9 cellular contexts compared by ENCODE assay signal in genomic region chr2:237122214-237122666, GRCh38. TPM values are rescaled to one million over a fixed set of nuclear protein-coding genes. Genes with fewer than 3 reads are reported as not detected.
DNase-seq lines count a peak whose midpoint lies in the region; ATAC-seq, FAIRE-seq and TF ChIP-seq lines count a peak whose summit lies in the region.
"Had no signal": no experiment of that assay in that cellular context is flagged by ENCODE, and none has a peak within 500 bp of the region (broad histone marks: within the 10 kb centered on the region; RNA-seq: fewer than 3 reads in every experiment).

No MANE protein-coding gene starts in this region.

- peak; percentile 86 for DNase-seq in EH (ENCODE audit: low read depth)
- DNase-seq in Peyer's patch = peak in 2 of 3 donors; percentile 66 to 70
- peak; percentile 78 for DNase-seq in activated naive CD4-positive, alpha-beta T cell treated with anti-CD3 and anti-CD28 coated beads for 36 hours
- peak; percentile 47 to 65 for DNase-seq in heart right ventricle
- peak; percentile 38 for DNase-seq in small intestine
- no peak for DNase-seq in occipital lobe (lab: John Stamatoyannopoulos, UW)
- DNase-seq: activated B cell treated with CpG ODN at 0.5 μM for 24 hours had no signal

- TF ChIP-seq POLR2A in Peyer's patch (IDR thresholded peaks at IDR 0.05) = no peak

- H3K4me3 Mint-ChIP-seq in activated naive CD4-positive, alpha-beta T cell treated with anti-CD3 and anti-CD28 coated beads for 36 hours = no peak overlapping the region
- H3K4me3 Mint-ChIP-seq: activated B cell treated with CpG ODN at 0.5 μM for 24 hours had no signal

- H3K27me3 Mint-ChIP-seq in activated naive CD4-positive, alpha-beta T cell treated with anti-CD3 and anti-CD28 coated beads for 36 hours (ENCODE audit: low read depth) = no peaks in the 10 kb centered on the region
- H3K27me3 Mint-ChIP-seq: activated B cell treated with CpG ODN at 0.5 μM for 24 hours had no signal

- no peaks in the 10 kb centered on the region for H3K4me1 Mint-ChIP-seq in activated naive CD4-positive, alpha-beta T cell treated with anti-CD3 and anti-CD28 coated beads for 36 hours (ENCODE audit: low read depth)

- TF ChIP-seq CTCF in Peyer's patch (IDR thresholded peaks at IDR 0.05) = peak in 4 of 6 experiments; percentile 37 to 67 (median 64)
- peak; percentile 46 to 76 (median 71) for TF ChIP-seq CTCF in heart right ventricle (IDR thresholded peaks at IDR 0.05)

- no peaks in the 10 kb centered on the region for H3K36me3 ChIP-seq in Peyer's patch
- H3K36me3 ChIP-seq in heart right ventricle = no peaks in the 10 kb centered on the region
- no peaks in the 10 kb centered on the region for H3K36me3 ChIP-seq in small intestine (ENCODE audit: control insufficient read depth in 2 of 2, insufficient read depth in 2 of 2, low read length in 2 of 2)

- 59 to 63% methylated on average over 8 of the region's 8 CpGs for WGBS in heart right ventricle, 2 donors
- 48 to 61% (median 49%) methylated on average over 8 of the region's 8 CpGs for WGBS in small intestine, 3 donors

- H3K9me3 ChIP-seq in Peyer's patch (no peaks in the 10 kb centered on the region), heart right ventricle (peaks cover 0 to 4% (median 0%) of the 10 kb centered on the region in 11 donors), small intestine (ENCODE audit: control insufficient read depth, low read depth) (no peaks in the 10 kb centered on the region)

- H3K27ac ChIP-seq in Peyer's patch = no peak overlapping the region
- H3K27ac ChIP-seq in heart right ventricle = no peak overlapping the region
- no peak overlapping the region for H3K27ac ChIP-seq in small intestine (ENCODE audit: low read depth in 1 of 2, low read length in 1 of 2)

- no peak for FAIRE-seq in small intestine (lab: Jason Lieb, UNC)

- H3K27ac Mint-ChIP-seq in activated naive CD4-positive, alpha-beta T cell treated with anti-CD3 and anti-CD28 coated beads for 36 hours = no peak overlapping the region
- H3K27ac Mint-ChIP-seq: activated B cell treated with CpG ODN at 0.5 μM for 24 hours had no signal

- no peaks in the 10 kb centered on the region for H3K9me3 Mint-ChIP-seq in activated naive CD4-positive, alpha-beta T cell treated with anti-CD3 and anti-CD28 coated beads for 36 hours
- H3K9me3 Mint-ChIP-seq: activated B cell treated with CpG ODN at 0.5 μM for 24 hours had no signal

- H3K27me3 ChIP-seq in Peyer's patch (no peaks in the 10 kb centered on the region), heart right ventricle (no peaks in the 10 kb centered on the region), small intestine (ENCODE audit: control insufficient read depth in 2 of 2, insufficient read depth in 2 of 2, low read length in 2 of 2) (no peaks in the 10 kb centered on the region)

- ATAC-seq in HG03354 (IDR thresholded peaks at IDR 0.05; ENCODE audit: poor library complexity, severe bottlenecking, unreplicated experiment) = peak; percentile 80
- ATAC-seq in heart right ventricle = peak; percentile 56 to 86 (median 74)
- no peak for ATAC-seq in GM19452 (IDR thresholded peaks at IDR 0.05; ENCODE audit: unreplicated experiment)

- no peaks in the 10 kb centered on the region for H3K36me3 Mint-ChIP-seq in activated naive CD4-positive, alpha-beta T cell treated with anti-CD3 and anti-CD28 coated beads for 36 hours (ENCODE audit: low read depth)

- intact Hi-C loops in activated naive CD4-positive, alpha-beta T cell treated with anti-CD3 and anti-CD28 coated beads for 36 hours (cut with micrococcal nuclease) = loop anchor here (1.0 to 10.0 kb wide), 2 partner anchors 353 to 453 kb away; no protein-coding TSS in a partner anchor
- intact Hi-C loops in heart right ventricle (cut with DNase I) = loop anchor here (2.0 to 10.0 kb wide), 8 partner anchors 283 to 453 kb away; partner anchors contain the start of genes COL6A3 (in 2 of the 10) and PRLH (in 1 of the 10)

- H3K4me1 ChIP-seq in Peyer's patch = peaks cover 0 to 4% (median 0%) of the 10 kb centered on the region in 4 donors
- peaks cover 0 to 17% (median 0%) of the 10 kb centered on the region in 9 donors for H3K4me1 ChIP-seq in heart right ventricle
- no peaks in the 10 kb centered on the region for H3K4me1 ChIP-seq in small intestine (ENCODE audit: control insufficient read depth in 2 of 2, insufficient read depth in 1 of 2, low read depth in 1 of 2, low read length in 1 of 2)

- H3K4me3 ChIP-seq in Peyer's patch = no peak overlapping the region
- no peak overlapping the region for H3K4me3 ChIP-seq in heart right ventricle
- no peak overlapping the region for H3K4me3 ChIP-seq in small intestine (ENCODE audit: low read depth in 1 of 2, low read length in 2 of 2)

- CTCF ChIA-PET in activated naive CD4-positive, alpha-beta T cell treated with anti-CD3 and anti-CD28 coated beads for 36 hours (lab: Charles Lee) = interaction anchor here (1.1 to 2.3 kb wide), 5 partner anchors 12 to 450 kb away, joined by 3 to 16 read pairs (median 3); no protein-coding TSS in a partner anchor

RNA-seq across cellular contexts. Expression of gene COPS8, which starts 36.6 kb away (rescaled TPM):
- total RNA-seq in Peyer's patch (10 to 100 TPM; 29.0 to 55.3 (median 30.1) TPM), heart right ventricle (100 to 1,000 TPM in 2 of 10 donors, 10 to 100 TPM in 8; 72.0 to 112 (median 92.2) TPM), occipital lobe (139 TPM)
- 10 to 100 TPM; 67.8 to 69.2 TPM for total RNA-seq in activated naive CD4-positive, alpha-beta T cell treated with anti-CD3 and anti-CD28 coated beads for 36 hours
- polyA plus RNA-seq in heart right ventricle (100 to 1,000 TPM in 1 of 2 donors, 10 to 100 TPM in 1; 22.0 to 143 TPM), small intestine (10 to 100 TPM; 18.9 to 32.1 (median 21.9) TPM)
